23 cellular contexts compared by ENCODE assay signal in genomic region chr6:155125916-155126315, GRCh38.
DNase-seq lines count a peak whose midpoint lies in the region; ATAC-seq and TF ChIP-seq lines count a peak whose summit lies in the region.
"Had no signal": no experiment of that assay in that cellular context is flagged by ENCODE, and none has a peak within 500 bp of the region (broad histone marks: within the 10 kb centered on the region; RNA-seq: fewer than 3 reads in every experiment).

No MANE protein-coding gene starts in this region.

- H3K36me3 ChIP-seq in SJCRH30 (no peaks in the 10 kb centered on the region), transverse colon (no peaks in the 10 kb centered on the region)
- H3K36me3 ChIP-seq: thoracic aorta had no signal

- H3K4me1 ChIP-seq in SJCRH30 (peaks cover 24% of the 10 kb centered on the region), transverse colon (no peaks in the 10 kb centered on the region)
- H3K4me1 ChIP-seq: Caco-2, parathyroid adenoma had no signal

- in situ Hi-C loops in transverse colon (cut with MboI; ENCODE audit: low pct_ligation_motif_present in 1 of 4, low pct_unique_long_range_greater_than_20kb in 1 of 4, low sequenced_read_pairs in 3 of 4), result no loop called here

- H3K27me3 ChIP-seq in SJCRH30 (no peaks in the 10 kb centered on the region), transverse colon (no peaks in the 10 kb centered on the region)

- no peak overlapping the region for H3K4me3 ChIP-seq in SJCRH30
- no peak overlapping the region for H3K4me3 ChIP-seq in transverse colon
- H3K4me3 ChIP-seq: lung, thoracic aorta had no signal

- DNase-seq in AG09319 (ENCODE audit: extremely low read depth, low read depth) (peak; percentile 57), EL (peak; percentile 63), SJCRH30 (no peak), fibroblast of gingiva (ENCODE audit: low read depth) (peak; percentile 88), erythroblast (lab: John Stamatoyannopoulos, UW) (no peak), transverse colon (no peak)
- no peak for DNase-seq in NK-92 treated with Interleukin-12 subunit alpha and Interleukin-12 subunit beta, amount 100 ng/mL, for 24 hours (lab: John Stamatoyannopoulos, UW)
- DNase-seq: activated CD4-positive, alpha-beta T cell treated with anti-CD3 and anti-CD28 coated beads, Interleukin-2, amount 50 U/mL, for 1 hour; AML-193; amygdala; Caco-2; GDM1; KG1; naive B cell; NCI-H1105; NCI-H2171; NCI-H774; stimulated activated CD4-positive, alpha-beta T cell treated with anti-CD3 and anti-CD28 coated beads, Interleukin-4, amount 100 ng/mL, for 4 hours; stimulated activated CD8-positive, alpha-beta memory T cell treated with anti-CD3 and anti-CD28 coated beads, Interleukin-4, amount 100 ng/mL, for 48 hours had no signal

- WGBS in transverse colon (ENCODE audit: low coverage in 1 of 2), 2 donors, result 72 to 73% methylated on average over 2 of the region's 2 CpGs

- ATAC-seq in GM19395 (IDR thresholded peaks at IDR 0.05; ENCODE audit: unreplicated experiment), result no peak

- no peak for TF ChIP-seq EP300 in transverse colon (IDR thresholded peaks at IDR 0.05; ENCODE audit: low read depth)

- H3K9me3 ChIP-seq in SJCRH30 (replicated peaks) (no peaks in the 10 kb centered on the region), transverse colon (no peaks in the 10 kb centered on the region)
- H3K9me3 ChIP-seq: Caco-2, thoracic aorta had no signal

- H3K27ac ChIP-seq in SJCRH30 (peak overlapping the region; percentile 93), transverse colon (no peak overlapping the region)
- H3K27ac ChIP-seq: parathyroid adenoma, thoracic aorta had no signal

- TF ChIP-seq POLR2A in erythroblast (IDR thresholded peaks at IDR 0.05; ENCODE audit: low read length) (no peak), transverse colon (IDR thresholded peaks at IDR 0.05) (no peak)

- TF ChIP-seq CTCF in AG09319 (IDR thresholded peaks at IDR 0.05; ENCODE audit: low read depth, low read length), result no peak
- TF ChIP-seq CTCF in transverse colon (IDR thresholded peaks at IDR 0.05), result no peak

- intact Hi-C loops in transverse colon (cut with DNase I; ENCODE audit: low total_unique reads), result no loop called here

Comparison
In these comparisons a context has a peak if more than half of its experiments do, and no peak if none do; other contexts are left out.
1. DNase-seq: peak in AG09319 (single experiment), EL (single experiment) and fibroblast of gingiva (single experiment); none in SJCRH30 (0 of 2), NK-92 treated with Interleukin-12 subunit alpha and Interleukin-12 subunit beta, amount 100 ng/mL, for 24 hours (single experiment), erythroblast (0 of 2) and transverse colon (single experiment).